8 cellular contexts compared by ENCODE assay signal in genomic region chr3:65548848-65549625, GRCh38.
DNase-seq lines count a peak whose midpoint lies in the region; TF ChIP-seq lines count a peak whose summit lies in the region.

No MANE protein-coding gene starts in this region.

- H3K27me3 ChIP-seq in ascending aorta (no peaks in the 10 kb centered on the region), rectal smooth muscle tissue (ENCODE audit: control insufficient read depth, insufficient read depth, low read length) (no peaks in the 10 kb centered on the region)

- H3K27ac ChIP-seq in ascending aorta (peak overlapping the region; percentile 39 to 48), rectal smooth muscle tissue (ENCODE audit: low read depth, low read length) (peak overlapping the region; percentile 80)

- H3K4me1 ChIP-seq in ascending aorta, result no peaks in the 10 kb centered on the region
- peaks cover 4% of the 10 kb centered on the region for H3K4me1 ChIP-seq in rectal smooth muscle tissue (ENCODE audit: control insufficient read depth, insufficient read depth, low read length)

- TF ChIP-seq CTCF in ascending aorta (IDR thresholded peaks at IDR 0.05), result no peak
- TF ChIP-seq CTCF in GM10248 (IDR thresholded peaks at IDR 0.05; ENCODE audit: control extremely low read depth, extremely low read depth, low read depth, missing control alignments), result no peak

- no peak overlapping the region for H3K9ac ChIP-seq in rectal smooth muscle tissue (ENCODE audit: low read length)

- POLR2A ChIA-PET in GM10248 (lab: Yijun Ruan, JAX), result no interaction called here

- DNase-seq in DMS79 (lab: John Stamatoyannopoulos, UW) (peak; percentile 10), ascending aorta (ENCODE audit: low spot score in 2 of 2) (peak in 1 of 2 donors; percentile 65), hypothalamus (lab: John Stamatoyannopoulos, UW) (peak in 28 of 51 donors; percentile 8 to 53 (median 28)), GM10248 (ENCODE audit: extremely low spot score) (no peak), NCI-H345 (lab: John Stamatoyannopoulos, UW) (no peak), activated gamma-delta T cell treated with Interleukin-2 at 50 U/mL for 16 hours (no peak), T-helper 1 cell (no peak)

- H3K4me3 ChIP-seq in ascending aorta, result peak overlapping the region; percentile 72 to 78
- peak overlapping the region; percentile 72 for H3K4me3 ChIP-seq in rectal smooth muscle tissue (ENCODE audit: low read length)

- no peaks in the 10 kb centered on the region for H3K36me3 ChIP-seq in ascending aorta
- no peaks in the 10 kb centered on the region for H3K36me3 ChIP-seq in rectal smooth muscle tissue (ENCODE audit: control insufficient read depth, insufficient read depth, low read length)

- CTCF ChIA-PET in GM10248 (lab: Yijun Ruan, JAX), result no interaction called here

- no peaks in the 10 kb centered on the region for H3K9me3 ChIP-seq in ascending aorta

- intact Hi-C loops in ascending aorta (cut with DNase I), result no loop called here

Comparison
In these comparisons a context has a peak if more than half of its experiments do, and no peak if none do; other contexts are left out.
1. DNase-seq: peak in DMS79 (single experiment) and hypothalamus (28 of 51); none in GM10248 (single experiment), NCI-H345 (single experiment), activated gamma-delta T cell treated with Interleukin-2 at 50 U/mL for 16 hours (single experiment) and T-helper 1 cell (0 of 5).